27 cellular contexts compared by ENCODE assay signal in the genomic region with DNA sequence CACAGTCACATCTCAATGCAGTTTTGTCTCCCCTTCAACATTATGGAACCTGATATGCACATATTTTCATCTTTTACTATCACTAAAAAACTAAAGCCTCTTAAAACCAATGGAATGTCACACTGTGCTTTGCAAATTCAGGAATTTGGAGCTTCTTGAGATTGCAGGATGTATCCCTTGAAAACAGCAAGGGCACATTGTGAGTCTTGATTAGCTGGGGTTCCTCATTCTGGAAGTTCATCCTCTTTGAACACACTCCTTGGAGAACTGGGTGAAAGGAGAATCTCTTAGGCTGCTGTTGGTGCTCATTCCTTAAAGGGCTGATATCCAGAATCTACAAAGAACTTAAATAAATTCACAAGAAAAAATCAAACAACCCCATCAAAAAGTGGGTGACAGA. TPM values are rescaled to one million over a fixed set of nuclear protein-coding genes. Genes with fewer than 3 reads are reported as not detected.
"Had no signal": no experiment of that assay in that cellular context is flagged by ENCODE, and none has a peak within 500 bp of the region (broad histone marks: within the 10 kb centered on the region; RNA-seq: fewer than 3 reads in every experiment).

No MANE protein-coding gene starts in this region.

- H3K36me3 ChIP-seq: brain microvascular endothelial cell, cardiac muscle cell had no signal

- H3K4me3 ChIP-seq: cardiac muscle cell, SK-N-MC had no signal

- H3K27ac ChIP-seq: brain microvascular endothelial cell, cardiac muscle cell, SK-N-MC, VCaP had no signal

- H3K27me3 ChIP-seq: brain microvascular endothelial cell, cardiac muscle cell had no signal

- DNase-seq: activated CD4-positive, alpha-beta memory T cell treated with anti-CD3 and anti-CD28 coated beads, Interleukin-2, amount 10 ng/mL, durations not matched to agents 7 days and 5 days; activated CD4-positive, alpha-beta T cell treated with anti-CD3 and anti-CD28 coated beads for 36 hours; activated CD4-positive, alpha-beta T cell treated with anti-CD3 and anti-CD28 coated beads, Interleukin-2, amount 50 U/mL, for 1 hour; activated gamma-delta T cell; activated naive CD4-positive, alpha-beta T cell treated with anti-CD3 and anti-CD28 coated beads for 36 hours; activated T-cell treated with anti-CD3 and anti-CD28 coated beads for 4 hours; activated T-cell treated with anti-CD3 and anti-CD28 coated beads, Interleukin-2, amount 50 U/mL, for 48 hours; brain microvascular endothelial cell; MM.1S; NCI-H1105 treated with DMSO at 0.1 percent for 48 hours; NCI-H1436 treated with DMSO at 0.1 percent for 48 hours; NCI-H187; NCI-H2081; NCI-H446; NCI-H524; NCI-H748 treated with DMSO at 0.1 percent for 48 hours; RPMI8226; T-helper 1 cell had no signal

- ATAC-seq: activated CD4-positive, alpha-beta T cell treated with anti-CD3 and anti-CD28 coated beads for 36 hours; activated T-helper 17 cell treated with anti-CD3 and anti-CD28 coated beads, Interleukin-2, amount 50 U/mL, for 72 hours; Panc1; Right ventricle myocardium inferior had no signal

RNA-seq across cellular contexts. Expression of a gene that starts 21.1 kb away (rescaled TPM):
- total RNA-seq: activated CD4-positive, alpha-beta memory T cell treated with anti-CD3 and anti-CD28 coated beads, Interleukin-2, amount 10 ng/mL, durations not matched to agents 7 days and 5 days; activated CD4-positive, alpha-beta T cell treated with anti-CD3 and anti-CD28 coated beads for 36 hours; activated CD8-positive, alpha-beta memory T cell treated with anti-CD3 and anti-CD28 coated beads for 36 hours; activated naive CD4-positive, alpha-beta T cell treated with anti-CD3 and anti-CD28 coated beads for 36 hours; activated T-helper 17 cell treated with anti-CD3 and anti-CD28 coated beads, Interleukin-2, amount 50 U/mL, for 72 hours; OCI-LY7; T-helper 2 cell treated with Interferon-gamma antibody and Interleukin-4, amounts not matched to agents 100 ng/mL and 5 ng/mL, for 36 hours had no signal
